ENCODE assay signal across 26 cellular contexts in genomic region chr14:79419571-79420327, GRCh38.
DNase-seq lines count a peak whose midpoint lies in the region; ATAC-seq and TF ChIP-seq lines count a peak whose summit lies in the region.
"Had no signal": no experiment of that assay in that cellular context is flagged by ENCODE, and none has a peak within 500 bp of the region (broad histone marks: within the 10 kb centered on the region; RNA-seq: fewer than 3 reads in every experiment).

No MANE protein-coding gene starts in this region.

- no peak overlapping the region for H3K4me3 ChIP-seq in choroid plexus epithelial cell (ENCODE audit: low read depth, low read length)
- no peak overlapping the region for H3K4me3 ChIP-seq in psoas muscle
- H3K4me3 ChIP-seq in BE2C (ENCODE audit: low read depth, low read length) = no peak overlapping the region
- H3K4me3 ChIP-seq: tibial artery had no signal

- no peaks in the 10 kb centered on the region for H3K27me3 ChIP-seq in psoas muscle (ENCODE audit: insufficient read depth in 3 of 3, low read length in 2 of 3)
- H3K27me3 ChIP-seq in BE2C = no peaks in the 10 kb centered on the region
- H3K27me3 ChIP-seq: tibial artery had no signal

- intact Hi-C loops in psoas muscle (cut with DNase I) = loop anchor here in 1 of 2 donors (5.0 kb wide), 1 partner anchor 142 kb away; no protein-coding TSS in a partner anchor

- DNase-seq in NCI-H226 (peak; percentile 76), choroid plexus epithelial cell (ENCODE audit: low read depth) (peak; percentile 23), psoas muscle (no peak), NCI-H82 (lab: John Stamatoyannopoulos, UW) (no peak), BE2C (no peak), DMS 273 (lab: John Stamatoyannopoulos, UW; ENCODE audit: unreplicated experiment) (no peak)
- DNase-seq: activated CD4-positive, alpha-beta T cell treated with anti-CD3 and anti-CD28 coated beads for 48 hours; activated naive CD4-positive, alpha-beta T cell treated with anti-CD3 and anti-CD28 coated beads, Interleukin-2, amount 10 ng/mL, durations not matched to agents 7 days and 5 days; amygdala; effector CD8-positive, alpha-beta T cell; glutamatergic neuron; GOT3; KBM-7; left ventricle myocardium superior; NCI-H1105; NCI-H774; posterior cingulate gyrus; right cardiac atrium; SIG-M5; stimulated activated CD4-positive, alpha-beta T cell treated with anti-CD3 and anti-CD28 coated beads, Interleukin-4, amount 100 ng/mL, for 24 hours; tibial artery had no signal

- no peaks in the 10 kb centered on the region for H3K9me3 ChIP-seq in psoas muscle
- no peaks in the 10 kb centered on the region; the same call in 1 of the 2 replicates for H3K9me3 ChIP-seq in BE2C
- H3K9me3 ChIP-seq: Caco-2, tibial artery had no signal

- H3K4me1 ChIP-seq in psoas muscle (peaks cover 10% of the 10 kb centered on the region), BE2C (no peaks in the 10 kb centered on the region)
- H3K4me1 ChIP-seq: tibial artery had no signal

- H3K27ac ChIP-seq in psoas muscle = peak overlapping the region; percentile 78
- H3K27ac ChIP-seq: C4-2B, epithelial cell of prostate, tibial artery had no signal

- H3K36me3 ChIP-seq in psoas muscle (ENCODE audit: insufficient read depth in 1 of 2, low read depth in 1 of 2) = no peaks in the 10 kb centered on the region
- no peaks in the 10 kb centered on the region for H3K36me3 ChIP-seq in BE2C
- H3K36me3 ChIP-seq: tibial artery had no signal

- ATAC-seq in GM18868 (IDR thresholded peaks at IDR 0.05; ENCODE audit: unreplicated experiment) (peak; percentile 73), psoas muscle (peak; percentile 27 to 85 (median 64))
- ATAC-seq: activated T-helper 17 cell treated with anti-CD3 and anti-CD28 coated beads, Interleukin-2, amount 50 U/mL, for 72 hours; left ventricle myocardium superior; right cardiac atrium had no signal

- TF ChIP-seq CTCF in choroid plexus epithelial cell (conservative IDR thresholded peaks at IDR 0.05; ENCODE audit: low read depth, low read length) (no peak), psoas muscle (IDR thresholded peaks at IDR 0.05) (no peak), BE2C (IDR thresholded peaks at IDR 0.05; ENCODE audit: low read depth, low read length) (no peak)

- 32 to 41% (median 36%) methylated on average over 1 of the region's 1 CpG for WGBS in psoas muscle, 3 donors

Comparison
In these comparisons a context has a peak if more than half of its experiments do, and no peak if none do; other contexts are left out.
1. DNase-seq: peak in NCI-H226 (single experiment) and choroid plexus epithelial cell (single experiment); none in psoas muscle (0 of 2), NCI-H82 (single experiment), BE2C (single experiment) and DMS 273 (single experiment).